2 cellular contexts compared by ENCODE assay signal in genomic region chr11:64660205-64660604, GRCh38.
A peak's percentile ranks its signal among the peaks of the same experiment; 100 is the strongest.
TF ChIP-seq lines count a peak whose summit lies in the region.

No MANE protein-coding gene starts in this region.

TF ChIP-seq in HCT116, 20 proteins besides CTCF, POLR2A, EP300 and RAD21:
- TF ChIP-seq ATF3 (IDR thresholded peaks at IDR 0.05) = no peak

TF ChIP-seq in K562, 482 proteins besides CTCF, POLR2A, EP300 and RAD21:
- TF ChIP-seq CREB3 (tag; conservative IDR thresholded peaks at IDR 0.05; ENCODE audit: low read depth) (peak; percentile 15; the same call in 1 of the 2 replicates), ARID1B (IDR thresholded peaks at IDR 0.05) (peak; percentile 4; the same call in 1 of the 2 replicates), TFAP4 (CRISPR knock-in tag; IDR thresholded peaks at IDR 0.05; ENCODE audit: borderline replicate concordance) (peak; percentile 8; the same call in 1 of the 2 replicates), ZBTB33 (CRISPR knock-in tag; IDR thresholded peaks at IDR 0.05) (no peak), FOSL1 (tag; conservative IDR thresholded peaks at IDR 0.05) (peak; percentile 68; the same call in 1 of the 2 replicates), SMAD1 (IDR thresholded peaks at IDR 0.05; ENCODE audit: low read depth, low read length, partially characterized antibody) (peak; percentile 19), MEF2A (IDR thresholded peaks at IDR 0.05; ENCODE audit: control insufficient read depth, low read depth, low read length) (no peak), USF1 (CRISPR knock-in tag; IDR thresholded peaks at IDR 0.05) (0 out of 2 replicates have a peak, but pooled peaks have one; percentile 11), TEAD1 (CRISPR knock-in tag; IDR thresholded peaks at IDR 0.05) (peak in 1 of 2 experiments; percentile 3; a peak in 1 of 4 replicates)
